ENCODE assay signal across 13 cellular contexts in the genomic region with DNA sequence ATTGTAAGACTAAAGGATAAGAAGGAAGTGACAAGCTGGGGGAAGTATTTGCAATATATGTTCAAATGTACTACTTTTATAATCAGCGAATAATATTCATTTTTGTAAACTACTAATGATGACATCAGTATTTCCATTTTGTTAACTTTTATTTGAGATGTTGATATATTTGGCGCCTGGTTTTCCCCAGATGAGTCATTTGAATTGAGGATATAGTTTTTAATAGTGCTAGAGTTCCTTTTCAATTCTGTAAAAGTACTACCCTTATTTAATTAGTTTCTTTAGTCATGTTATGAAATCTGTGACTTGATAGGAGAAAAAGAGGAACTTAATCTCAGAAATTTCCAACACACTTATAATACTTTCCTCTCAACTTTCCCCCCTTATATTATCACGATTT.
DNase-seq lines count a peak whose midpoint lies in the region; ATAC-seq and TF ChIP-seq lines count a peak whose summit lies in the region.
"Had no signal": no experiment of that assay in that cellular context is flagged by ENCODE, and none has a peak within 500 bp of the region (broad histone marks: within the 10 kb centered on the region; RNA-seq: fewer than 3 reads in every experiment).

No MANE protein-coding gene starts in this region.

- H3K36me3 Mint-ChIP-seq in Calu3 (ENCODE audit: insufficient read depth, unreplicated experiment), result no peaks in the 10 kb centered on the region
- H3K36me3 Mint-ChIP-seq: CD4-positive, alpha-beta memory T cell had no signal

- no peak overlapping the region for H3K4me3 Mint-ChIP-seq in Calu3 (ENCODE audit: low read depth, unreplicated experiment)
- H3K4me3 Mint-ChIP-seq: CD4-positive, alpha-beta memory T cell had no signal

- no peaks in the 10 kb centered on the region for H3K27me3 Mint-ChIP-seq in Calu3 (ENCODE audit: unreplicated experiment)

- BruUV-seq in Calu3 (replicated peaks; lab: Mats Ljungman, UMichigan), result no TSS peak

- H3K4me1 Mint-ChIP-seq in Calu3 (ENCODE audit: low read depth, unreplicated experiment), result peaks cover 26% of the 10 kb centered on the region
- H3K4me1 Mint-ChIP-seq: CD4-positive, alpha-beta memory T cell had no signal

- intact Hi-C loops in Calu3 (cut with micrococcal nuclease; ENCODE audit: unreplicated experiment), result no loop called here

- TF ChIP-seq CTCF in Calu3 (IDR thresholded peaks at IDR 0.05; ENCODE audit: unreplicated experiment), result no peak

- CTCF ChIA-PET in Calu3 (lab: Charles Lee), result no interaction called here

- no peaks in the 10 kb centered on the region for H3K9me3 Mint-ChIP-seq in Calu3 (ENCODE audit: low read depth, unreplicated experiment)
- H3K9me3 Mint-ChIP-seq: CD4-positive, alpha-beta memory T cell had no signal

- peak; percentile 11 to 15 for DNase-seq in AML-193 (lab: John Stamatoyannopoulos, UW)
- DNase-seq in Calu3, result no peak
- DNase-seq in OCI-M1 (lab: John Stamatoyannopoulos, UW), result peak; percentile 8
- no peak for DNase-seq in dedifferentiated amniotic fluid mesenchymal stem cell (ENCODE audit: extremely low spot score)
- no peak for DNase-seq in HPDE6-E6E7 (ENCODE audit: extremely low spot score)
- DNase-seq: C1 segment of cervical spinal cord; CD4-positive, alpha-beta memory T cell; DMS153; DMS79 treated with DMSO at 0.1 percent for 48 hours; EL; GDM1 had no signal

- ATAC-seq in GM21825 (IDR thresholded peaks at IDR 0.05; ENCODE audit: unreplicated experiment), result no peak
- ATAC-seq: HepG2 had no signal

- peak overlapping the region; percentile 28 for H3K27ac Mint-ChIP-seq in Calu3 (ENCODE audit: unreplicated experiment)

Comparison
In these comparisons a context has a peak if more than half of its experiments do, and no peak if none do; other contexts are left out.
1. DNase-seq: peak in AML-193 (2 of 2) and OCI-M1 (single experiment); none in Calu3 (single experiment), dedifferentiated amniotic fluid mesenchymal stem cell (single experiment) and HPDE6-E6E7 (single experiment).